ENCODE assay signal across 10 cellular contexts in genomic region chr9:95055337-95055850, GRCh38.
DNase-seq lines count a peak whose midpoint lies in the region; TF ChIP-seq lines count a peak whose summit lies in the region.
"Had no signal": no experiment of that assay in that cellular context is flagged by ENCODE, and none has a peak within 500 bp of the region (broad histone marks: within the 10 kb centered on the region; RNA-seq: fewer than 3 reads in every experiment).

No MANE protein-coding gene starts in this region.

- no peaks in the 10 kb centered on the region for H3K27me3 ChIP-seq in mesenchymal stem cell (ENCODE audit: control insufficient read depth in 1 of 2, insufficient read depth in 1 of 2, low read length in 2 of 2)

- H3K4me3 ChIP-seq in LNCaP clone FGC (ENCODE audit: low read depth, low read length) (peak overlapping the region; percentile 13; the same call in 1 of the 2 replicates), coronary artery (peak overlapping the region; percentile 68), mesenchymal stem cell (ENCODE audit: insufficient read depth in 1 of 2, low read depth in 1 of 2, low read length in 2 of 2) (peak overlapping the region in 1 of 2 experiments; percentile 32)

- TF ChIP-seq CTCF in LNCaP clone FGC (IDR thresholded peaks at IDR 0.05; ENCODE audit: control insufficient read depth, extremely low read depth, insufficient read depth), result no peak
- no peak for TF ChIP-seq CTCF in coronary artery (IDR thresholded peaks at IDR 0.05)

- H3K36me3 ChIP-seq in mesenchymal stem cell (ENCODE audit: control insufficient read depth in 1 of 2, insufficient read depth in 2 of 2, low read depth in 1 of 2, low read length in 2 of 2), result peaks cover 5 to 7% of the 10 kb centered on the region in 2 experiments

- no peak overlapping the region for H2AFZ ChIP-seq in mesenchymal stem cell (ENCODE audit: low read depth, low read length)

- no peak overlapping the region for H4K91ac ChIP-seq in mesenchymal stem cell (ENCODE audit: low read length)

- peak overlapping the region; percentile 82 for H2BK120ac ChIP-seq in mesenchymal stem cell (ENCODE audit: low read depth, low read length)

- H4K8ac ChIP-seq in mesenchymal stem cell (ENCODE audit: low read length), result peak overlapping the region; percentile 27

- no peak overlapping the region for H3K14ac ChIP-seq in mesenchymal stem cell (ENCODE audit: low read length in 2 of 2)

- no peak overlapping the region for H2AK5ac ChIP-seq in mesenchymal stem cell (ENCODE audit: low read length, severe bottlenecking)

- DNase-seq in LNCaP clone FGC (ENCODE audit: low read depth) (no peak), coronary artery (ENCODE audit: low spot score) (no peak), mesenchymal stem cell (peak; percentile 44), substantia nigra (lab: John Stamatoyannopoulos, UW) (no peak), RPMI8226 (no peak), glomerular visceral epithelial cell (ENCODE audit: extremely low spot score) (no peak), medulla oblongata (ENCODE audit: extremely low spot score) (no peak), SKM-1 (lab: John Stamatoyannopoulos, UW; ENCODE audit: unreplicated experiment) (no peak)
- DNase-seq: activated T-cell treated with anti-CD3 and anti-CD28 coated beads for 4 hours, DMS79 treated with DMSO at 0.1 percent for 48 hours had no signal

- peak overlapping the region; percentile 91 to 93 for H3K27ac ChIP-seq in coronary artery
- peak overlapping the region; percentile 20 for H3K27ac ChIP-seq in mesenchymal stem cell (ENCODE audit: low read length, poor library complexity, severe bottlenecking)
- peak overlapping the region; percentile 84 for H3K27ac ChIP-seq in substantia nigra (ENCODE audit: low read depth, low read length, poor library complexity, severe bottlenecking)

- no peaks in the 10 kb centered on the region for H3K9me3 ChIP-seq in mesenchymal stem cell (ENCODE audit: control insufficient read depth, low read length)

- peaks cover 18% of the 10 kb centered on the region for H3K4me1 ChIP-seq in mesenchymal stem cell (ENCODE audit: control insufficient read depth, insufficient read depth, low read depth, low read length)

- peak overlapping the region in 1 of 2 experiments; percentile 72 for H3K4ac ChIP-seq in mesenchymal stem cell (ENCODE audit: low read depth in 1 of 2, low read length in 2 of 2)

- 26% methylated on average over 5 of the region's 5 CpGs for WGBS in mesenchymal stem cell

- peak overlapping the region; percentile 73 to 96 for H3K18ac ChIP-seq in mesenchymal stem cell (ENCODE audit: low read depth in 1 of 2, low read length in 2 of 2)

- peak overlapping the region; percentile 47 for H3K4me2 ChIP-seq in mesenchymal stem cell (ENCODE audit: low read length, poor library complexity, severe bottlenecking)

- peaks cover under 1% of the 10 kb centered on the region for H3K79me1 ChIP-seq in mesenchymal stem cell (replicated peaks; ENCODE audit: low read length, poor library complexity, severe bottlenecking)

- H3K23ac ChIP-seq in mesenchymal stem cell (ENCODE audit: low read length in 2 of 2), result no peak overlapping the region

- peak overlapping the region; percentile 86 for H3K9ac ChIP-seq in mesenchymal stem cell (ENCODE audit: low read length)

- no peak overlapping the region for H2BK15ac ChIP-seq in mesenchymal stem cell (ENCODE audit: low read depth, poor library complexity, severe bottlenecking)

- H2BK12ac ChIP-seq in mesenchymal stem cell (ENCODE audit: low read length in 2 of 2), result peak overlapping the region in 1 of 2 experiments; percentile 96

- H2BK5ac ChIP-seq in mesenchymal stem cell (ENCODE audit: low read depth, low read length, poor library complexity, severe bottlenecking), result no peak overlapping the region

Comparison
In these comparisons a context has a peak if more than half of its experiments do, and no peak if none do; other contexts are left out.
1. H3K27ac ChIP-seq: peak in every context shown above with its lines; median percentile 92 in coronary artery; 84 in substantia nigra; 20 in mesenchymal stem cell.